In genomic region chr12:56838602-56839488, GRCh38 we compare ENCODE assay signal across 1 cellular context.
TF ChIP-seq lines count a peak whose summit lies in the region.

No MANE protein-coding gene starts in this region.

TF ChIP-seq in GM23338, 12 proteins besides CTCF, POLR2A, EP300 and RAD21:
- TF ChIP-seq ZNF462 (CRISPR knock-in tag; IDR thresholded peaks at IDR 0.05) (no peak), STAT1 (IDR thresholded peaks at IDR 0.05; ENCODE audit: unreplicated experiment) (no peak), REST (IDR thresholded peaks at IDR 0.05; ENCODE audit: unreplicated experiment) (no peak), NANOG (IDR thresholded peaks at IDR 0.05; ENCODE audit: borderline replicate concordance) (no peak), POLR2AphosphoS5 (IDR thresholded peaks at IDR 0.05; ENCODE audit: low read depth) (no peak), EZH2 (IDR thresholded peaks at IDR 0.05; ENCODE audit: low read depth, unreplicated experiment) (no peak), CREB1 (CRISPR knock-in tag; IDR thresholded peaks at IDR 0.05; ENCODE audit: low read depth) (no peak), ZNF114 (CRISPR knock-in tag; IDR thresholded peaks at IDR 0.05) (no peak), EZH2phosphoT487 (IDR thresholded peaks at IDR 0.05; ENCODE audit: unreplicated experiment) (no peak), ZNF331 (CRISPR knock-in tag; IDR thresholded peaks at IDR 0.05; ENCODE audit: low read depth) (no peak), JUNB (IDR thresholded peaks at IDR 0.05; ENCODE audit: unreplicated experiment) (no peak)
- TF ChIP-seq, protein P1, sequence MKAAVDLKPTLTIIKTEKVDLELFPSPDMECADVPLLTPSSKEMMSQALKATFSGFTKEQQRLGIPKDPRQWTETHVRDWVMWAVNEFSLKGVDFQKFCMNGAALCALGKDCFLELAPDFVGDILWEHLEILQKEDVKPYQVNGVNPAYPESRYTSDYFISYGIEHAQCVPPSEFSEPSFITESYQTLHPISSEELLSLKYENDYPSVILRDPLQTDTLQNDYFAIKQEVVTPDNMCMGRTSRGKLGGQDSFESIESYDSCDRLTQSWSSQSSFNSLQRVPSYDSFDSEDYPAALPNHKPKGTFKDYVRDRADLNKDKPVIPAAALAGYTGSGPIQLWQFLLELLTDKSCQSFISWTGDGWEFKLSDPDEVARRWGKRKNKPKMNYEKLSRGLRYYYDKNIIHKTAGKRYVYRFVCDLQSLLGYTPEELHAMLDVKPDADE (IDR thresholded peaks at IDR 0.05) = no peak
